29 cellular contexts compared by ENCODE assay signal in genomic region chr6:145872669-145873068, GRCh38.
"Had no signal": no experiment of that assay in that cellular context is flagged by ENCODE, and none has a peak within 500 bp of the region (broad histone marks: within the 10 kb centered on the region; RNA-seq: fewer than 3 reads in every experiment).

No MANE protein-coding gene starts in this region.

- H3K27me3 ChIP-seq: colonic mucosa, dorsolateral prefrontal cortex, esophagus muscularis mucosa, esophagus squamous epithelium, foreskin keratinocyte, gastrocnemius medialis, gastroesophageal sphincter, heart left ventricle, heart right ventricle had no signal

- H3K27ac ChIP-seq: colonic mucosa, coronary artery, dorsolateral prefrontal cortex, epithelial cell of prostate, esophagus muscularis mucosa, esophagus squamous epithelium, foreskin keratinocyte, gastrocnemius medialis, gastroesophageal sphincter, heart left ventricle, heart right ventricle had no signal

- DNase-seq: colonic mucosa; cortex of kidney; dermis blood vessel endothelial cell; dorsolateral prefrontal cortex; effector CD4-positive, alpha-beta T cell; effector CD8-positive, alpha-beta T cell; effector memory CD4-positive, alpha-beta T cell; effector memory CD8-positive, alpha-beta T cell; endodermal cell; erythroblast; esophagus squamous epithelium; foreskin fibroblast; foreskin keratinocyte; foreskin melanocyte; gastrocnemius medialis; glutamatergic neuron; head of caudate nucleus; heart left ventricle; heart right ventricle had no signal

- H3K4me3 Mint-ChIP-seq: dendritic cell treated with granulocyte-macrophage colony-stimulating factor and Interleukin-4, amounts not matched to agents 40 ng/mL and 50 ng/mL, for 4 days; effector memory CD8-positive, alpha-beta T cell; endodermal cell had no signal

- H3K4me1 ChIP-seq: colonic mucosa, esophagus squamous epithelium, foreskin keratinocyte had no signal

- H3K4me3 ChIP-seq: colonic mucosa, coronary artery, dorsolateral prefrontal cortex, esophagus muscularis mucosa, esophagus squamous epithelium, gastrocnemius medialis, gastroesophageal sphincter, heart left ventricle, heart right ventricle had no signal

- H3K27ac Mint-ChIP-seq: dendritic cell treated with granulocyte-macrophage colony-stimulating factor and Interleukin-4, amounts not matched to agents 40 ng/mL and 50 ng/mL, for 4 days; effector memory CD8-positive, alpha-beta T cell; endodermal cell had no signal

- H3K9me3 Mint-ChIP-seq: dendritic cell treated with granulocyte-macrophage colony-stimulating factor and Interleukin-4, amounts not matched to agents 40 ng/mL and 50 ng/mL, for 4 days had no signal

- FAIRE-seq: colon, endometrium, endothelial cell of umbilical vein, frontal cortex had no signal

- H3K36me3 ChIP-seq: colonic mucosa, esophagus muscularis mucosa, esophagus squamous epithelium, gastrocnemius medialis, gastroesophageal sphincter, heart left ventricle, heart right ventricle had no signal

- H3K9me3 ChIP-seq: colonic mucosa, esophagus muscularis mucosa, esophagus squamous epithelium, gastrocnemius medialis, gastroesophageal sphincter had no signal

- ATAC-seq: effector memory CD8-positive, alpha-beta T cell; esophagus mucosa; foreskin keratinocyte; gastrocnemius medialis; gastroesophageal sphincter; heart left ventricle; heart right ventricle had no signal

- H3K27me3 Mint-ChIP-seq: dendritic cell treated with granulocyte-macrophage colony-stimulating factor and Interleukin-4, amounts not matched to agents 40 ng/mL and 50 ng/mL, for 4 days; effector memory CD8-positive, alpha-beta T cell had no signal
